ENCODE assay signal across 1 cellular context in the genomic region with DNA sequence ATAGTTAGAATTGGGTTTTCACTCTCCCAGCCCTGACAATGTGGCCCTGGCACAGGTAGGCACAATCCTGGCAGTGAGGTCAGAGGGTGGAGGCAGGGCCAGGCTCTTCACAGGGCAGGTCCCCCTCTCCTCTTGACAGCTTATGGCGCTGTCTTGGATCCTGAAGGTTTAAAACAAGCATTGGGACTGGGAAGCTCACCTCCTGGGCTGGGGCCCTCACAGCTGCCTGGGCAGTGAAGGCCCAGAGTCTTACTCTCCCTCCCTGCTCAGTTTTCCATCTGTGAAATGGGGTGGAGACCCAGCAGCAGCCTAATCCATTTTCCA.
TF ChIP-seq lines count a peak whose summit lies in the region.

No MANE protein-coding gene starts in this region.

TF ChIP-seq in IMR-90, 13 proteins besides CTCF, POLR2A, EP300 and RAD21:
- TF ChIP-seq SMC3 (IDR thresholded peaks at IDR 0.05; ENCODE audit: low read depth, low read length) (no peak), RCOR1 (IDR thresholded peaks at IDR 0.05; ENCODE audit: insufficient replicate concordance, low read length) (no peak), MAZ (IDR thresholded peaks at IDR 0.05; ENCODE audit: borderline replicate concordance, low read depth, low read length) (no peak), CHD1 (IDR thresholded peaks at IDR 0.05; ENCODE audit: low read depth, low read length) (no peak), BHLHE40 (IDR thresholded peaks at IDR 0.05; ENCODE audit: low read depth, low read length) (no peak), MAFK (IDR thresholded peaks at IDR 0.05; ENCODE audit: low read depth, low read length) (no peak), CEBPB (IDR thresholded peaks at IDR 0.05; ENCODE audit: low read depth, low read length) (no peak), USF2 (IDR thresholded peaks at IDR 0.05; ENCODE audit: low read depth, low read length) (no peak), RFX5 (IDR thresholded peaks at IDR 0.05; ENCODE audit: low read depth, low read length) (no peak), NFE2L2 (IDR thresholded peaks at IDR 0.05; ENCODE audit: low read depth, low read length) (no peak), MXI1 (IDR thresholded peaks at IDR 0.05; ENCODE audit: borderline replicate concordance, low read depth, low read length) (no peak), ELK1 (IDR thresholded peaks at IDR 0.05; ENCODE audit: borderline replicate concordance, low read depth, low read length) (no peak)
